ENCODE assay signal across 1 cellular context in the genomic region with DNA sequence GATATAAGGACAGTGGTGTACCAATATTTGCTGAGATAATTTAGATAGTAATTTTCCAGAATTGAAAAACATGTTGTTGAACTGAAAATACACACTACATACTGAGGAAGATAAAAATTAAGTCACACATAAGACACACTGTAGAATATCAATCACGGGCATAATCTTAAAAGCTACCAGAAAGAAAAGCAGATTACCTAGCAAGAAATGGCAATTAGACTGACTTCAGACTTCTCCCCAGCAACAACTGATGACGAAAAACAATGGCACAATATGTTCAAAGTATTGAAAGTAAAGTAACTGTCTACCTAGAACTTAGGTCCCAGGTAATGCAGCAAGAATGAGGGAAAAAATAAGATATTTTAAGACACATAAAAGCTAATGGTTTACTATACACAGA.
TF ChIP-seq lines count a peak whose summit lies in the region.

No MANE protein-coding gene starts in this region.

TF ChIP-seq in K562, 482 proteins besides CTCF, POLR2A, EP300 and RAD21 (continues in another document):
- TF ChIP-seq BDP1 (IDR thresholded peaks at IDR 0.05; ENCODE audit: insufficient read depth, insufficient read length): no peak
- no peak for TF ChIP-seq ZNF217 (CRISPR knock-in tag; IDR thresholded peaks at IDR 0.05)
- no peak for TF ChIP-seq SMARCA4 (IDR thresholded peaks at IDR 0.05)
- peak in 1 of 2 experiments; percentile 95; a peak in 2 of 3 replicates for TF ChIP-seq CBX3 (IDR thresholded peaks at IDR 0.05; ENCODE audit: borderline replicate concordance in 1 of 2, low read length in 2 of 2)
- no peak for TF ChIP-seq KLF1 (tag; IDR thresholded peaks at IDR 0.05)
- no peak for TF ChIP-seq TAF15 (IDR thresholded peaks at IDR 0.05; ENCODE audit: low read depth, low read length)
- no peak for TF ChIP-seq SMC3 (conservative IDR thresholded peaks at IDR 0.05; ENCODE audit: insufficient read depth, low read depth, low read length)
- no peak for TF ChIP-seq ZNF263 (CRISPR knock-in tag; IDR thresholded peaks at IDR 0.05; ENCODE audit: borderline replicate concordance)
- TF ChIP-seq HDAC1 (IDR thresholded peaks at IDR 0.05): 0 out of 4 replicates have a peak, but pooled peaks of 1 of the 2 experiments have one; percentile 13
- TF ChIP-seq SP2 (IDR thresholded peaks at IDR 0.05; ENCODE audit: extremely low read depth, low read depth, low read length, poor library complexity, severe bottlenecking): no peak
- peak; percentile 90 for TF ChIP-seq RFX5 (IDR thresholded peaks at IDR 0.05; ENCODE audit: low read depth, low read length)
- TF ChIP-seq ZNF699 (CRISPR knock-in tag; IDR thresholded peaks at IDR 0.05; ENCODE audit: insufficient replicate concordance): no peak
- TF ChIP-seq, protein P1, sequence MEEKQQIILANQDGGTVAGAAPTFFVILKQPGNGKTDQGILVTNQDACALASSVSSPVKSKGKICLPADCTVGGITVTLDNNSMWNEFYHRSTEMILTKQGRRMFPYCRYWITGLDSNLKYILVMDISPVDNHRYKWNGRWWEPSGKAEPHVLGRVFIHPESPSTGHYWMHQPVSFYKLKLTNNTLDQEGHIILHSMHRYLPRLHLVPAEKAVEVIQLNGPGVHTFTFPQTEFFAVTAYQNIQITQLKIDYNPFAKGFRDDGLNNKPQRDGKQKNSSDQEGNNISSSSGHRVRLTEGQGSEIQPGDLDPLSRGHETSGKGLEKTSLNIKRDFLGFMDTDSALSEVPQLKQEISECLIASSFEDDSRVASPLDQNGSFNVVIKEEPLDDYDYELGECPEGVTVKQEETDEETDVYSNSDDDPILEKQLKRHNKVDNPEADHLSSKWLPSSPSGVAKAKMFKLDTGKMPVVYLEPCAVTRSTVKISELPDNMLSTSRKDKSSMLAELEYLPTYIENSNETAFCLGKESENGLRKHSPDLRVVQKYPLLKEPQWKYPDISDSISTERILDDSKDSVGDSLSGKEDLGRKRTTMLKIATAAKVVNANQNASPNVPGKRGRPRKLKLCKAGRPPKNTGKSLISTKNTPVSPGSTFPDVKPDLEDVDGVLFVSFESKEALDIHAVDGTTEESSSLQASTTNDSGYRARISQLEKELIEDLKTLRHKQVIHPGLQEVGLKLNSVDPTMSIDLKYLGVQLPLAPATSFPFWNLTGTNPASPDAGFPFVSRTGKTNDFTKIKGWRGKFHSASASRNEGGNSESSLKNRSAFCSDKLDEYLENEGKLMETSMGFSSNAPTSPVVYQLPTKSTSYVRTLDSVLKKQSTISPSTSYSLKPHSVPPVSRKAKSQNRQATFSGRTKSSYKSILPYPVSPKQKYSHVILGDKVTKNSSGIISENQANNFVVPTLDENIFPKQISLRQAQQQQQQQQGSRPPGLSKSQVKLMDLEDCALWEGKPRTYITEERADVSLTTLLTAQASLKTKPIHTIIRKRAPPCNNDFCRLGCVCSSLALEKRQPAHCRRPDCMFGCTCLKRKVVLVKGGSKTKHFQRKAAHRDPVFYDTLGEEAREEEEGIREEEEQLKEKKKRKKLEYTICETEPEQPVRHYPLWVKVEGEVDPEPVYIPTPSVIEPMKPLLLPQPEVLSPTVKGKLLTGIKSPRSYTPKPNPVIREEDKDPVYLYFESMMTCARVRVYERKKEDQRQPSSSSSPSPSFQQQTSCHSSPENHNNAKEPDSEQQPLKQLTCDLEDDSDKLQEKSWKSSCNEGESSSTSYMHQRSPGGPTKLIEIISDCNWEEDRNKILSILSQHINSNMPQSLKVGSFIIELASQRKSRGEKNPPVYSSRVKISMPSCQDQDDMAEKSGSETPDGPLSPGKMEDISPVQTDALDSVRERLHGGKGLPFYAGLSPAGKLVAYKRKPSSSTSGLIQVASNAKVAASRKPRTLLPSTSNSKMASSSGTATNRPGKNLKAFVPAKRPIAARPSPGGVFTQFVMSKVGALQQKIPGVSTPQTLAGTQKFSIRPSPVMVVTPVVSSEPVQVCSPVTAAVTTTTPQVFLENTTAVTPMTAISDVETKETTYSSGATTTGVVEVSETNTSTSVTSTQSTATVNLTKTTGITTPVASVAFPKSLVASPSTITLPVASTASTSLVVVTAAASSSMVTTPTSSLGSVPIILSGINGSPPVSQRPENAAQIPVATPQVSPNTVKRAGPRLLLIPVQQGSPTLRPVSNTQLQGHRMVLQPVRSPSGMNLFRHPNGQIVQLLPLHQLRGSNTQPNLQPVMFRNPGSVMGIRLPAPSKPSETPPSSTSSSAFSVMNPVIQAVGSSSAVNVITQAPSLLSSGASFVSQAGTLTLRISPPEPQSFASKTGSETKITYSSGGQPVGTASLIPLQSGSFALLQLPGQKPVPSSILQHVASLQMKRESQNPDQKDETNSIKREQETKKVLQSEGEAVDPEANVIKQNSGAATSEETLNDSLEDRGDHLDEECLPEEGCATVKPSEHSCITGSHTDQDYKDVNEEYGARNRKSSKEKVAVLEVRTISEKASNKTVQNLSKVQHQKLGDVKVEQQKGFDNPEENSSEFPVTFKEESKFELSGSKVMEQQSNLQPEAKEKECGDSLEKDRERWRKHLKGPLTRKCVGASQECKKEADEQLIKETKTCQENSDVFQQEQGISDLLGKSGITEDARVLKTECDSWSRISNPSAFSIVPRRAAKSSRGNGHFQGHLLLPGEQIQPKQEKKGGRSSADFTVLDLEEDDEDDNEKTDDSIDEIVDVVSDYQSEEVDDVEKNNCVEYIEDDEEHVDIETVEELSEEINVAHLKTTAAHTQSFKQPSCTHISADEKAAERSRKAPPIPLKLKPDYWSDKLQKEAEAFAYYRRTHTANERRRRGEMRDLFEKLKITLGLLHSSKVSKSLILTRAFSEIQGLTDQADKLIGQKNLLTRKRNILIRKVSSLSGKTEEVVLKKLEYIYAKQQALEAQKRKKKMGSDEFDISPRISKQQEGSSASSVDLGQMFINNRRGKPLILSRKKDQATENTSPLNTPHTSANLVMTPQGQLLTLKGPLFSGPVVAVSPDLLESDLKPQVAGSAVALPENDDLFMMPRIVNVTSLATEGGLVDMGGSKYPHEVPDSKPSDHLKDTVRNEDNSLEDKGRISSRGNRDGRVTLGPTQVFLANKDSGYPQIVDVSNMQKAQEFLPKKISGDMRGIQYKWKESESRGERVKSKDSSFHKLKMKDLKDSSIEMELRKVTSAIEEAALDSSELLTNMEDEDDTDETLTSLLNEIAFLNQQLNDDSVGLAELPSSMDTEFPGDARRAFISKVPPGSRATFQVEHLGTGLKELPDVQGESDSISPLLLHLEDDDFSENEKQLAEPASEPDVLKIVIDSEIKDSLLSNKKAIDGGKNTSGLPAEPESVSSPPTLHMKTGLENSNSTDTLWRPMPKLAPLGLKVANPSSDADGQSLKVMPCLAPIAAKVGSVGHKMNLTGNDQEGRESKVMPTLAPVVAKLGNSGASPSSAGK (IDR thresholded peaks at IDR 0.05): no peak
- TF ChIP-seq E4F1 (CRISPR knock-in tag; IDR thresholded peaks at IDR 0.05; ENCODE audit: borderline replicate concordance): no peak
- no peak for TF ChIP-seq NCOA2 (IDR thresholded peaks at IDR 0.05; ENCODE audit: partially characterized antibody in 2 of 2)
- no peak for TF ChIP-seq NUFIP1 (IDR thresholded peaks at IDR 0.05; ENCODE audit: partially characterized antibody)
- TF ChIP-seq CHD1 (IDR thresholded peaks at IDR 0.05; ENCODE audit: low read length): no peak
- TF ChIP-seq CGGBP1 (CRISPR knock-in tag; IDR thresholded peaks at IDR 0.05): no peak
- TF ChIP-seq ADNP (tag; IDR thresholded peaks at IDR 0.05): no peak
- no peak for TF ChIP-seq SNAPC5 (CRISPR knock-in tag; IDR thresholded peaks at IDR 0.05)
- no peak for TF ChIP-seq ZEB2 (IDR thresholded peaks at IDR 0.05)
- TF ChIP-seq, protein P2, sequence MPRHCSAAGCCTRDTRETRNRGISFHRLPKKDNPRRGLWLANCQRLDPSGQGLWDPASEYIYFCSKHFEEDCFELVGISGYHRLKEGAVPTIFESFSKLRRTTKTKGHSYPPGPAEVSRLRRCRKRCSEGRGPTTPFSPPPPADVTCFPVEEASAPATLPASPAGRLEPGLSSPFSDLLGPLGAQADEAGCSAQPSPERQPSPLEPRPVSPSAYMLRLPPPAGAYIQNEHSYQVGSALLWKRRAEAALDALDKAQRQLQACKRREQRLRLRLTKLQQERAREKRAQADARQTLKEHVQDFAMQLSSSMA (CRISPR knock-in tag; IDR thresholded peaks at IDR 0.05): no peak
- TF ChIP-seq CREB1 (IDR thresholded peaks at IDR 0.05): no peak
- TF ChIP-seq CREB1 (CRISPR knock-in tag; IDR thresholded peaks at IDR 0.05): no peak
- no peak for TF ChIP-seq ZSCAN32 (CRISPR knock-in tag; IDR thresholded peaks at IDR 0.05)
- no peak for TF ChIP-seq NONO (IDR thresholded peaks at IDR 0.05; ENCODE audit: low read depth in 2 of 2, low read length in 1 of 2)
- TF ChIP-seq ARNT (IDR thresholded peaks at IDR 0.05): no peak
- TF ChIP-seq BCOR (IDR thresholded peaks at IDR 0.05): no peak
- no peak for TF ChIP-seq TFAM (CRISPR knock-in tag; conservative IDR thresholded peaks at IDR 0.05)
- TF ChIP-seq CBX5 (IDR thresholded peaks at IDR 0.05; ENCODE audit: borderline replicate concordance, low read depth): 0 out of 2 replicates have a peak, but pooled peaks have one; percentile 50
- no peak for TF ChIP-seq ATF1 (CRISPR knock-in tag; IDR thresholded peaks at IDR 0.05)
- peak; percentile 53; the same call in 1 of the 2 replicates for TF ChIP-seq ATF1 (tag; IDR thresholded peaks at IDR 0.05)
- TF ChIP-seq PHF21A (IDR thresholded peaks at IDR 0.05; ENCODE audit: borderline replicate concordance, low read depth): no peak
- TF ChIP-seq, protein P3, sequence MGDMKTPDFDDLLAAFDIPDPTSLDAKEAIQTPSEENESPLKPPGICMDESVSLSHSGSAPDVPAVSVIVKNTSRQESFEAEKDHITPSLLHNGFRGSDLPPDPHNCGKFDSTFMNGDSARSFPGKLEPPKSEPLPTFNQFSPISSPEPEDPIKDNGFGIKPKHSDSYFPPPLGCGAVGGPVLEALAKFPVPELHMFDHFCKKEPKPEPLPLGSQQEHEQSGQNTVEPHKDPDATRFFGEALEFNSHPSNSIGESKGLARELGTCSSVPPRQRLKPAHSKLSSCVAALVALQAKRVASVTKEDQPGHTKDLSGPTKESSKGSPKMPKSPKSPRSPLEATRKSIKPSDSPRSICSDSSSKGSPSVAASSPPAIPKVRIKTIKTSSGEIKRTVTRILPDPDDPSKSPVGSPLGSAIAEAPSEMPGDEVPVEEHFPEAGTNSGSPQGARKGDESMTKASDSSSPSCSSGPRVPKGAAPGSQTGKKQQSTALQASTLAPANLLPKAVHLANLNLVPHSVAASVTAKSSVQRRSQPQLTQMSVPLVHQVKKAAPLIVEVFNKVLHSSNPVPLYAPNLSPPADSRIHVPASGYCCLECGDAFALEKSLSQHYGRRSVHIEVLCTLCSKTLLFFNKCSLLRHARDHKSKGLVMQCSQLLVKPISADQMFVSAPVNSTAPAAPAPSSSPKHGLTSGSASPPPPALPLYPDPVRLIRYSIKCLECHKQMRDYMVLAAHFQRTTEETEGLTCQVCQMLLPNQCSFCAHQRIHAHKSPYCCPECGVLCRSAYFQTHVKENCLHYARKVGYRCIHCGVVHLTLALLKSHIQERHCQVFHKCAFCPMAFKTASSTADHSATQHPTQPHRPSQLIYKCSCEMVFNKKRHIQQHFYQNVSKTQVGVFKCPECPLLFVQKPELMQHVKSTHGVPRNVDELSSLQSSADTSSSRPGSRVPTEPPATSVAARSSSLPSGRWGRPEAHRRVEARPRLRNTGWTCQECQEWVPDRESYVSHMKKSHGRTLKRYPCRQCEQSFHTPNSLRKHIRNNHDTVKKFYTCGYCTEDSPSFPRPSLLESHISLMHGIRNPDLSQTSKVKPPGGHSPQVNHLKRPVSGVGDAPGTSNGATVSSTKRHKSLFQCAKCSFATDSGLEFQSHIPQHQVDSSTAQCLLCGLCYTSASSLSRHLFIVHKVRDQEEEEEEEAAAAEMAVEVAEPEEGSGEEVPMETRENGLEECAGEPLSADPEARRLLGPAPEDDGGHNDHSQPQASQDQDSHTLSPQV (IDR thresholded peaks at IDR 0.05): 0 out of 2 replicates have a peak, but pooled peaks have one; percentile 41
- no peak for TF ChIP-seq ETV5 (CRISPR knock-in tag; IDR thresholded peaks at IDR 0.05; ENCODE audit: low read depth)
- TF ChIP-seq ZBTB2 (IDR thresholded peaks at IDR 0.05): no peak
- no peak for TF ChIP-seq RUNX1 (IDR thresholded peaks at IDR 0.05; ENCODE audit: low read depth)
- TF ChIP-seq KAT2B (IDR thresholded peaks at IDR 0.05; ENCODE audit: low read depth, low read length): no peak
- TF ChIP-seq SMARCA5 (IDR thresholded peaks at IDR 0.05): peak; percentile 63; the same call in 1 of the 2 replicates
- no peak for TF ChIP-seq GTF2A2 (tag; IDR thresholded peaks at IDR 0.05)
- no peak for TF ChIP-seq ZBTB9 (CRISPR knock-in tag; IDR thresholded peaks at IDR 0.05)
